In genomic region chr6:142845624-142846458, GRCh38 we compare ENCODE assay signal across 8 cellular contexts.
DNase-seq lines count a peak whose midpoint lies in the region; ATAC-seq and TF ChIP-seq lines count a peak whose summit lies in the region.

No MANE protein-coding gene starts in this region.

- peak; percentile 97 for DNase-seq in Daoy (ENCODE audit: low read depth)
- peak; percentile 41 for DNase-seq in NCI-H1048 (lab: John Stamatoyannopoulos, UW)
- DNase-seq in activated CD4-positive, alpha-beta T cell treated with anti-CD3 and anti-CD28 coated beads, Interleukin-2, amount 10 ng/mL, durations not matched to agents 24 days and 14 days, result peak; percentile 86
- peak; percentile 44 for DNase-seq in effector CD4-positive, alpha-beta T cell
- peak; percentile 82 for DNase-seq in lower lobe of right lung
- no peak for DNase-seq in stimulated activated naive B cell treated with anti-CD40 and anti-IgM and Interleukin-4, amounts not matched to agents 10 μg/mL and 1 μg/mL and 100 μg/mL, for 72 hours

- ATAC-seq in lower lobe of right lung (peak; percentile 91 to 93), GM19395 (IDR thresholded peaks at IDR 0.05; ENCODE audit: unreplicated experiment) (no peak), GM18907 (IDR thresholded peaks at IDR 0.05; ENCODE audit: unreplicated experiment) (no peak)
- peak; percentile 33 to 42 for ATAC-seq in stimulated activated naive B cell treated with anti-CD40 and anti-IgM and Interleukin-4, amounts not matched to agents 10 μg/mL and 1 μg/mL and 100 μg/mL, for 72 hours (replicated peaks)

- peaks cover 9% of the 10 kb centered on the region for H3K36me3 Mint-ChIP-seq in activated CD4-positive, alpha-beta T cell treated with anti-CD3 and anti-CD28 coated beads, Interleukin-2, amount 10 ng/mL, durations not matched to agents 24 days and 14 days (ENCODE audit: low read depth)
- no peaks in the 10 kb centered on the region for H3K36me3 Mint-ChIP-seq in stimulated activated naive B cell treated with anti-CD40 and anti-IgM and Interleukin-4, amounts not matched to agents 10 μg/mL and 1 μg/mL and 100 μg/mL, for 72 hours

- H3K27ac ChIP-seq in lower lobe of right lung, result peak overlapping the region; percentile 73

- H3K4me1 ChIP-seq in lower lobe of right lung, result peaks cover 63% of the 10 kb centered on the region

- TF ChIP-seq CTCF in lower lobe of right lung (IDR thresholded peaks at IDR 0.05), result peak; percentile 23

- H3K27me3 Mint-ChIP-seq in activated CD4-positive, alpha-beta T cell treated with anti-CD3 and anti-CD28 coated beads, Interleukin-2, amount 10 ng/mL, durations not matched to agents 24 days and 14 days, result no peaks in the 10 kb centered on the region
- no peaks in the 10 kb centered on the region for H3K27me3 Mint-ChIP-seq in stimulated activated naive B cell treated with anti-CD40 and anti-IgM and Interleukin-4, amounts not matched to agents 10 μg/mL and 1 μg/mL and 100 μg/mL, for 72 hours

- no peaks in the 10 kb centered on the region for H3K27me3 ChIP-seq in lower lobe of right lung (ENCODE audit: low read depth)

- intact Hi-C loops in activated CD4-positive, alpha-beta T cell treated with anti-CD3 and anti-CD28 coated beads, Interleukin-2, amount 10 ng/mL, durations not matched to agents 24 days and 14 days (cut with micrococcal nuclease), result loop anchor here (10.0 kb wide), 1 partner anchor 451 kb away; no protein-coding TSS in a partner anchor
- intact Hi-C loops in lower lobe of right lung (cut with DNase I), result no loop called here

- no peaks in the 10 kb centered on the region for H3K9me3 ChIP-seq in lower lobe of right lung

- H3K4me3 ChIP-seq in lower lobe of right lung, result peak overlapping the region; percentile 28

- peak overlapping the region; percentile 82 for H3K27ac Mint-ChIP-seq in activated CD4-positive, alpha-beta T cell treated with anti-CD3 and anti-CD28 coated beads, Interleukin-2, amount 10 ng/mL, durations not matched to agents 24 days and 14 days
- peak overlapping the region; percentile 89 for H3K27ac Mint-ChIP-seq in stimulated activated naive B cell treated with anti-CD40 and anti-IgM and Interleukin-4, amounts not matched to agents 10 μg/mL and 1 μg/mL and 100 μg/mL, for 72 hours

- H3K9me3 Mint-ChIP-seq in activated CD4-positive, alpha-beta T cell treated with anti-CD3 and anti-CD28 coated beads, Interleukin-2, amount 10 ng/mL, durations not matched to agents 24 days and 14 days, result no peaks in the 10 kb centered on the region
- H3K9me3 Mint-ChIP-seq in stimulated activated naive B cell treated with anti-CD40 and anti-IgM and Interleukin-4, amounts not matched to agents 10 μg/mL and 1 μg/mL and 100 μg/mL, for 72 hours, result no peaks in the 10 kb centered on the region

- peaks cover 77% of the 10 kb centered on the region for H3K4me1 Mint-ChIP-seq in activated CD4-positive, alpha-beta T cell treated with anti-CD3 and anti-CD28 coated beads, Interleukin-2, amount 10 ng/mL, durations not matched to agents 24 days and 14 days
- H3K4me1 Mint-ChIP-seq in stimulated activated naive B cell treated with anti-CD40 and anti-IgM and Interleukin-4, amounts not matched to agents 10 μg/mL and 1 μg/mL and 100 μg/mL, for 72 hours, result peaks cover 46 to 94% of the 10 kb centered on the region in 2 donors

- no peaks in the 10 kb centered on the region for H3K36me3 ChIP-seq in lower lobe of right lung

- peak overlapping the region; percentile 78 for H3K4me3 Mint-ChIP-seq in activated CD4-positive, alpha-beta T cell treated with anti-CD3 and anti-CD28 coated beads, Interleukin-2, amount 10 ng/mL, durations not matched to agents 24 days and 14 days
- peak overlapping the region; percentile 76 to 77 for H3K4me3 Mint-ChIP-seq in stimulated activated naive B cell treated with anti-CD40 and anti-IgM and Interleukin-4, amounts not matched to agents 10 μg/mL and 1 μg/mL and 100 μg/mL, for 72 hours

Comparison
In these comparisons a context has a peak if more than half of its experiments do, and no peak if none do; other contexts are left out.
1. ATAC-seq: peak in lower lobe of right lung (2 of 2) and stimulated activated naive B cell treated with anti-CD40 and anti-IgM and Interleukin-4, amounts not matched to agents 10 μg/mL and 1 μg/mL and 100 μg/mL, for 72 hours (2 of 2); none in GM19395 (single experiment) and GM18907 (single experiment).